In the genomic region with DNA sequence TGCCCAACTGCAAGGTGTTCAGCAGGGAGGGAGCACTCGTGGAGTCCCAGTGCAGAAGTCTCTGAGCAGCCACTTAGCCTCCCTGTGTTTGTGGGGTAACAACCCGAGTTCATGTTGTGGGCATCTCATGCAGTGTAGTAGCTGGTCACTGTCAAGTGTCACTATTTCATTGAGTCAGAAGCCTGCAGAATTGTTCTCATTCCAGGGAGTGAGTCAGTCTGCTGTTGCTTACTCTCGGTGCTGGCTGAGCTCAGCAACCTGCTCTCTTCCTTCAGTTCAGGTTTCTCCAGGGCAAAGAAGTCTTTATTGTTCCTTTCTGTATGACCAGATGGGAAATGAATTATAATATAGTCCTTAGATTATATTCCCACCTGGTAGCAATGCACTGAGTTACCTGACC, we compare ENCODE assay signal across 10 cellular contexts. TPM values are rescaled to one million over a fixed set of nuclear protein-coding genes. Genes with fewer than 3 reads are reported as not detected.
A peak's percentile ranks its signal among the peaks of the same experiment; 100 is the strongest.
DNase-seq lines count a peak whose midpoint lies in the region; ATAC-seq, FAIRE-seq and TF ChIP-seq lines count a peak whose summit lies in the region.
"Had no signal": no experiment of that assay in that cellular context is flagged by ENCODE, and none has a peak within 500 bp of the region (broad histone marks: within the 10 kb centered on the region; RNA-seq: fewer than 3 reads in every experiment).

No MANE protein-coding gene starts in this region.

- BruUV-seq in endothelial cell of umbilical vein (replicated peaks; lab: Mats Ljungman, UMichigan) = no TSS peak

- H3K4me1 ChIP-seq in A549 = peaks cover 36% of the 10 kb centered on the region
- peaks cover 27% of the 10 kb centered on the region for H3K4me1 ChIP-seq in endothelial cell of umbilical vein (ENCODE audit: control insufficient read depth, extremely low read depth, insufficient read depth, low read length)
- H3K4me1 ChIP-seq in mucosa of descending colon (ENCODE audit: low read depth) = peaks cover 9% of the 10 kb centered on the region

- H3K4me3 ChIP-seq in A549 (no peak overlapping the region), endothelial cell of umbilical vein (replicated peaks in 1 of 3; ENCODE audit: insufficient read depth in 1 of 3, low read depth in 1 of 3, low read length in 3 of 3) (peak overlapping the region in 1 of 3 experiments; percentile 31), mucosa of descending colon (no peak overlapping the region)

- FAIRE-seq in A549 (lab: Jason Lieb, UNC) (no peak), endothelial cell of umbilical vein (lab: Jason Lieb, UNC) (peak; percentile 95)

- TF ChIP-seq CTCF in A549 (IDR thresholded peaks at IDR 0.05) (no peak), endothelial cell of umbilical vein (IDR thresholded peaks at IDR 0.05; ENCODE audit: extremely low read depth in 1 of 2, insufficient read depth in 1 of 2, low read depth in 1 of 2, low read length in 2 of 2) (no peak), mucosa of descending colon (IDR thresholded peaks at IDR 0.05) (no peak)

- TF ChIP-seq EP300 in A549 (IDR thresholded peaks at IDR 0.05) (no peak), Ishikawa (IDR thresholded peaks at IDR 0.05; ENCODE audit: borderline replicate concordance) (no peak)

- POLR2A ChIA-PET in A549 (lab: Yijun Ruan, JAX) = interaction anchor here (1.0 kb wide), 1 partner anchor 24 kb away, joined by 4 read pairs; the partner anchor contains the start of gene HMOX2
- POLR2A ChIA-PET in endothelial cell of umbilical vein (lab: Charles Lee) = interaction anchor here (1.3 kb wide), 1 partner anchor 12 kb away, joined by 8 read pairs; no protein-coding TSS in a partner anchor

- TF ChIP-seq POLR2A in A549 (IDR thresholded peaks at IDR 0.05; ENCODE audit: low read length) = no peak
- TF ChIP-seq POLR2A in endothelial cell of umbilical vein (IDR thresholded peaks at IDR 0.05; ENCODE audit: low read depth, low read length) = no peak

- H3K36me3 ChIP-seq in endothelial cell of umbilical vein (ENCODE audit: control insufficient read depth in 2 of 2, extremely low read depth in 1 of 2, insufficient read depth in 2 of 2, low read length in 2 of 2) (peaks cover 2 to 4% of the 10 kb centered on the region in 2 experiments), mucosa of descending colon (ENCODE audit: low read depth) (no peaks in the 10 kb centered on the region)

- CTCF ChIA-PET in A549 (lab: Yijun Ruan, JAX) (interaction anchor here (1.0 to 4.9 kb wide), 11 partner anchors 9 to 456 kb away, joined by 3 to 32 read pairs (median 7); partner anchors contain the start of gene HMOX2), endothelial cell of umbilical vein (lab: Charles Lee) (interaction anchor here (0.9 to 4.9 kb wide), 12 partner anchors 11 to 124 kb away, joined by 3 to 39 read pairs (median 4); partner anchors contain the start of genes HMOX2, MGRN1 and NMRAL1)

- H3K27me3 ChIP-seq in endothelial cell of umbilical vein (ENCODE audit: control insufficient read depth in 2 of 2, insufficient read depth in 2 of 2, low read length in 2 of 2) = no peaks in the 10 kb centered on the region

- H2AFZ ChIP-seq in endothelial cell of umbilical vein (ENCODE audit: low read depth, low read length) = no peak overlapping the region

- H3K9me1 ChIP-seq in endothelial cell of umbilical vein (replicated peaks; ENCODE audit: control insufficient read depth, extremely low read depth, insufficient read depth, low read length) = peaks cover 2% of the 10 kb centered on the region

- peak overlapping the region in 1 of 2 experiments; percentile 44; a peak in 1 of 6 replicates for H3K27ac ChIP-seq in A549
- H3K27ac ChIP-seq in endothelial cell of umbilical vein (ENCODE audit: insufficient read depth, low read depth, low read length) = peak overlapping the region; percentile 76

- DNase-seq in A549 (ENCODE audit: low read depth in 1 of 2, low spot score in 1 of 2) (peak; percentile 33 to 67), endothelial cell of umbilical vein (ENCODE audit: low read depth, low spot score) (peak; percentile 83), mucosa of descending colon (no peak), GM19238 (ENCODE audit: insufficient read length, low spot score) (no peak), HUDEP-2 (lab: John Stamatoyannopoulos, UW; ENCODE audit: unreplicated experiment in 76 of 76) (no peak)
- DNase-seq: activated CD8-positive, alpha-beta memory T cell treated with anti-CD3 and anti-CD28 coated beads, Interleukin-2, amount 50 U/mL, for 4 hours; DMS79 had no signal

- peak overlapping the region; percentile 44 for H3K4me2 ChIP-seq in A549
- peak overlapping the region; percentile 78 for H3K4me2 ChIP-seq in endothelial cell of umbilical vein (ENCODE audit: insufficient read depth, low read length)

- H3K79me2 ChIP-seq in endothelial cell of umbilical vein (ENCODE audit: control insufficient read depth, insufficient read depth, low read length) = peaks cover 42% of the 10 kb centered on the region

- no peak for TF ChIP-seq RAD21 in A549 (conservative IDR thresholded peaks at IDR 0.05 in 1 of 2, IDR thresholded peaks at IDR 0.05 in 1 of 2)
- TF ChIP-seq RAD21 in Ishikawa (IDR thresholded peaks at IDR 0.05; ENCODE audit: low read depth) = no peak

- intact Hi-C loops in endothelial cell of umbilical vein (cut with micrococcal nuclease) (loop anchor here (1.0 kb wide), 1 partner anchor 22 kb away; no protein-coding TSS in a partner anchor), mucosa of descending colon (cut with DNase I, micrococcal nuclease) (no loop called here)

- ATAC-seq in A549 = peak; percentile 90 to 93
- peak; percentile 60 for ATAC-seq in mucosa of descending colon
- ATAC-seq in HG02759 (IDR thresholded peaks at IDR 0.05; ENCODE audit: unreplicated experiment) = no peak
- no peak for ATAC-seq in GM21619 (IDR thresholded peaks at IDR 0.05; ENCODE audit: unreplicated experiment)

- H3K9me3 ChIP-seq in A549 = no peaks in the 10 kb centered on the region
- H3K9me3 ChIP-seq in endothelial cell of umbilical vein (replicated peaks; ENCODE audit: control insufficient read depth, insufficient read depth, low read length) = no peaks in the 10 kb centered on the region
- no peaks in the 10 kb centered on the region for H3K9me3 ChIP-seq in mucosa of descending colon

- peak overlapping the region; percentile 64 for H3K9ac ChIP-seq in endothelial cell of umbilical vein (replicated peaks; ENCODE audit: extremely low read depth, insufficient read depth, low read length)

- 5% methylated on average over 3 of the region's 3 CpGs for WGBS in A549 (ENCODE audit: missing lambda C conversion rate)

- dilution Hi-C loops in endothelial cell of umbilical vein (cut with MboI; ENCODE audit: extremely low pct_ligation_motif_present, low sequenced_read_pairs) = no loop called here

- no peaks in the 10 kb centered on the region for H4K20me1 ChIP-seq in endothelial cell of umbilical vein (replicated peaks; ENCODE audit: control insufficient read depth, extremely low read depth, insufficient read depth, low read length)

RNA-seq across cellular contexts. Expression of gene HMOX2, which starts 24.1 kb away (rescaled TPM):
- 35.4 and 37.3 TPM in 2 replicates for polyA plus RNA-seq in A549 (2011; rRNA removed)
- polyA plus RNA-seq in A549 (2012; cell fraction: cytosol; rRNA removed) = 65.7 and 69.4 TPM in 2 replicates
- polyA plus RNA-seq in A549 (2012; cell fraction: nucleus; rRNA removed) = 54.9 and 55.2 TPM in 2 replicates
- 47.7 to 49.6 TPM (median 49.5 TPM) in 3 replicates for polyA plus RNA-seq in A549 (2017; fragmentation: RNase III; extraction: RNeasy Plus Mini Kit Qiagen cat#74134 plus additional on column Dnase treatment)
- polyA minus RNA-seq in A549 (2011; rRNA and poly(A)+ RNA removed) = 30.2 and 35.8 TPM in 2 replicates
- total RNA-seq in endothelial cell of umbilical vein = 80.7 and 92.6 TPM in 2 replicates
- polyA plus RNA-seq in endothelial cell of umbilical vein = 86.3 and 91.0 TPM in 2 replicates
- 95.0 and 103 TPM in 2 replicates for polyA plus RNA-seq in endothelial cell of umbilical vein (2011; cell fraction: cytosol; rRNA removed)
- 48.7 and 63.5 TPM in 2 replicates for polyA plus RNA-seq in endothelial cell of umbilical vein (2011; cell fraction: nucleus; rRNA removed)
- polyA plus RNA-seq in endothelial cell of umbilical vein (2012) = 130 and 137 TPM in 2 replicates
- polyA minus RNA-seq in endothelial cell of umbilical vein = 68.9 and 81.3 TPM in 2 replicates
- polyA minus RNA-seq in endothelial cell of umbilical vein (2011; cell fraction: cytosol; rRNA and poly(A)+ RNA removed) = 18.0 TPM
- 14.4 and 18.9 TPM in 2 replicates for polyA minus RNA-seq in endothelial cell of umbilical vein (2011; cell fraction: nucleus; rRNA and poly(A)+ RNA removed)
- 10 to 100 TPM; 36.0 to 52.7 (median 49.3) TPM for total RNA-seq in mucosa of descending colon

RNA-seq across cellular contexts. Expression of gene NMRAL1, which starts 25.9 kb away (rescaled TPM):
- polyA plus RNA-seq in A549 (2011; rRNA removed) = 36.3 and 36.4 TPM in 2 replicates
- polyA plus RNA-seq in A549 (2012; cell fraction: cytosol; rRNA removed) = 77.1 and 78.5 TPM in 2 replicates
- 83.5 and 111 TPM in 2 replicates for polyA plus RNA-seq in A549 (2012; cell fraction: nucleus; rRNA removed)
- polyA plus RNA-seq in A549 (2017; fragmentation: RNase III; extraction: RNeasy Plus Mini Kit Qiagen cat#74134 plus additional on column Dnase treatment) = 47.4 to 55.8 TPM (median 48.8 TPM) in 3 replicates
- 54.9 and 55.1 TPM in 2 replicates for polyA minus RNA-seq in A549 (2011; rRNA and poly(A)+ RNA removed)
- 38.4 and 48.0 TPM in 2 replicates for total RNA-seq in endothelial cell of umbilical vein
- 84.4 and 101 TPM in 2 replicates for polyA plus RNA-seq in endothelial cell of umbilical vein
- polyA plus RNA-seq in endothelial cell of umbilical vein (2011; cell fraction: cytosol; rRNA removed) = 76.1 and 86.6 TPM in 2 replicates
- 50.3 and 65.3 TPM in 2 replicates for polyA plus RNA-seq in endothelial cell of umbilical vein (2011; cell fraction: nucleus; rRNA removed)
- polyA plus RNA-seq in endothelial cell of umbilical vein (2012) = 52.2 and 55.6 TPM in 2 replicates
- polyA minus RNA-seq in endothelial cell of umbilical vein = 45.8 and 55.4 TPM in 2 replicates
- 57.0 TPM for polyA minus RNA-seq in endothelial cell of umbilical vein (2011; cell fraction: cytosol; rRNA and poly(A)+ RNA removed)
- polyA minus RNA-seq in endothelial cell of umbilical vein (2011; cell fraction: nucleus; rRNA and poly(A)+ RNA removed) = 11.1 and 13.6 TPM in 2 replicates
- 10 to 100 TPM; 32.4 to 48.9 (median 38.4) TPM for total RNA-seq in mucosa of descending colon

RNA-seq across cellular contexts. Expression of gene CDIP1, which starts 38.3 kb away (rescaled TPM):
- polyA plus RNA-seq in A549 (2011; rRNA removed) = 3.7 and 4.4 TPM in 2 replicates
- polyA plus RNA-seq in A549 (2012; cell fraction: cytosol; rRNA removed) = 5.0 and 6.2 TPM in 2 replicates
- polyA plus RNA-seq in A549 (2012; cell fraction: nucleus; rRNA removed) = 5.3 TPM in 2 replicates
- 7.8 to 8.4 TPM (median 8.3 TPM) in 3 replicates for polyA plus RNA-seq in A549 (2017; fragmentation: RNase III; extraction: RNeasy Plus Mini Kit Qiagen cat#74134 plus additional on column Dnase treatment)
- 2.6 and 3.7 TPM in 2 replicates for polyA minus RNA-seq in A549 (2011; rRNA and poly(A)+ RNA removed)
- 22.4 and 33.9 TPM in 2 replicates for total RNA-seq in endothelial cell of umbilical vein
- 37.4 and 47.6 TPM in 2 replicates for polyA plus RNA-seq in endothelial cell of umbilical vein
- 24.5 and 26.4 TPM in 2 replicates for polyA plus RNA-seq in endothelial cell of umbilical vein (2011; cell fraction: cytosol; rRNA removed)
- polyA plus RNA-seq in endothelial cell of umbilical vein (2011; cell fraction: nucleus; rRNA removed) = 21.8 and 25.6 TPM in 2 replicates
- polyA plus RNA-seq in endothelial cell of umbilical vein (2012) = 37.3 and 83.1 TPM in 2 replicates
- 24.4 and 25.1 TPM in 2 replicates for polyA minus RNA-seq in endothelial cell of umbilical vein
- 7.5 TPM for polyA minus RNA-seq in endothelial cell of umbilical vein (2011; cell fraction: cytosol; rRNA and poly(A)+ RNA removed)
- polyA minus RNA-seq in endothelial cell of umbilical vein (2011; cell fraction: nucleus; rRNA and poly(A)+ RNA removed) = 10.2 and 13.3 TPM in 2 replicates
- 10 to 100 TPM; 16.9 to 23.5 (median 19.6) TPM for total RNA-seq in mucosa of descending colon

RNA-seq across cellular contexts. Expression of gene C16orf96, which starts 55.9 kb away (rescaled TPM):
- polyA plus RNA-seq in A549 (2011; rRNA removed) (0.03 TPM in 1 of 2 replicates, not detected in the other), A549 (2017; fragmentation: RNase III; extraction: RNeasy Plus Mini Kit Qiagen cat#74134 plus additional on column Dnase treatment) (0.01 to 0.03 TPM in 2 of 3 replicates, not detected in the other), endothelial cell of umbilical vein (not detected in 2 replicates)
- 0.01 TPM in 2 replicates for polyA plus RNA-seq in A549 (2012; cell fraction: cytosol; rRNA removed)
- polyA plus RNA-seq in A549 (2012; cell fraction: nucleus; rRNA removed) = 0.02 and 0.04 TPM in 2 replicates
- polyA minus RNA-seq in A549 (2011; rRNA and poly(A)+ RNA removed) = not detected in 2 replicates
- total RNA-seq in endothelial cell of umbilical vein (not detected in 2 replicates), mucosa of descending colon (not detected)
- 0.03 TPM in 1 of 2 replicates, not detected in the other for polyA plus RNA-seq in endothelial cell of umbilical vein (2011; cell fraction: cytosol; rRNA removed)
- polyA plus RNA-seq in endothelial cell of umbilical vein (2011; cell fraction: nucleus; rRNA removed) = 0.08 TPM in 1 of 2 replicates, not detected in the other
- polyA plus RNA-seq in endothelial cell of umbilical vein (2012) = not detected in 2 replicates
- 0.06 TPM in 1 of 2 replicates, not detected in the other for polyA minus RNA-seq in endothelial cell of umbilical vein
- polyA minus RNA-seq in endothelial cell of umbilical vein (2011; cell fraction: cytosol; rRNA and poly(A)+ RNA removed) = not detected
- polyA minus RNA-seq in endothelial cell of umbilical vein (2011; cell fraction: nucleus; rRNA and poly(A)+ RNA removed) = not detected in 2 replicates

Comparison
In these comparisons a context has a peak if more than half of its experiments do, and no peak if none do; other contexts are left out.
1. ATAC-seq: peak in A549 (2 of 2) and mucosa of descending colon (single experiment); none in HG02759 (single experiment) and GM21619 (single experiment).
2. DNase-seq: peak in A549 (2 of 2) and endothelial cell of umbilical vein (single experiment); none in mucosa of descending colon (0 of 3), GM19238 (single experiment) and HUDEP-2 (0 of 76).